ENCODE assay signal across 12 cellular contexts in the genomic region with DNA sequence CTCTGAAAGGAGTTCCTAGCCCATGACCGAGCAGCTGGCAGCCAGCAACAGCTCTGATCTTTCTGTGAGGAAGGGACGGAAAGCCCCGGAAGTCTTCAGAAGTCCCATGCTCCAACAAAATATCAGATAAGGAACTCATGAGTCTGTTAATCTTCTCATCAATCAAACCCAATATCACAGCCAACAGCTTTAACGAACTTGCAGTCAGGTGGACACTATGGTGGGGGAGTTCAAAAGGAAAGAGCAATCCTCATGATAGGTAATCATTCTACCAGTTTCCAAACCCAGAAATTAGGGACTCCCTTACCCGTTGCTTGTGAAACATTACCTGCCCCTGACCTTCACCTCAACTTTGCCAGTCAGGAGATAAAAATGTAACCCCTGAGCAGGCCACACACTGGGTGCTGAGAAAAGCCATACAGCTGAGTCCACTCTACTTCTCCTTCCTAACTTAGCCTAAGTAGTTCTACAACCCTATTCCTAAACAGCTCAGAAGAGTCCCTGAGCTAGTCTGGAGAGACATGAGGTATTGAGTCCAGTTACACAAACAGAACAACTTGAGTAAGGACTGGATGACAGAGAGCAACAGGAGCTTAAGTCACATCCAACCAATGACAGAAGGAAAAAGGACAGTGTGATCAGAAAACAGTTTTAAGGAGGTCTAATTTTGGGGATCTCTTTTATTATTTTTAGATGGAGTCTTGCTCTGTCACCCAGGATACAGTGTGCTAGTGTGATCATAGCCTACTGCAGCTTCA. TPM values are rescaled to one million over a fixed set of nuclear protein-coding genes. Genes with fewer than 3 reads are reported as not detected.
DNase-seq lines count a peak whose midpoint lies in the region; ATAC-seq and TF ChIP-seq lines count a peak whose summit lies in the region.
"Had no signal": no experiment of that assay in that cellular context is flagged by ENCODE, and none has a peak within 500 bp of the region (broad histone marks: within the 10 kb centered on the region; RNA-seq: fewer than 3 reads in every experiment).

No MANE protein-coding gene starts in this region.

- H3K27me3 ChIP-seq in endodermal cell (ENCODE audit: control insufficient read depth, insufficient read depth, low read length, poor library complexity, severe bottlenecking), result no peaks in the 10 kb centered on the region
- H3K27me3 ChIP-seq in Peyer's patch, result no peaks in the 10 kb centered on the region
- H3K27me3 ChIP-seq: uterus had no signal

- DNase-seq in activated T-cell treated with anti-CD3 and anti-CD28 coated beads, Interleukin-2, amount 50 U/mL, for 72 hours, result no peak
- DNase-seq in activated T-cell treated with anti-CD3 and anti-CD28 coated beads, Interleukin-2, amount 50 U/mL, for 1 hour, result no peak
- DNase-seq in WTC11 (ENCODE audit: low spot score), result no peak
- DNase-seq in endodermal cell, result no peak
- no peak for DNase-seq in stimulated activated effector memory CD8-positive, alpha-beta T cell treated with anti-CD3 and anti-CD28 coated beads, Interleukin-12 subunit alpha, Interleukin-12 subunit beta, amount 100 ng/mL, for 72 hours (ENCODE audit: low spot score in 2 of 2)
- no peak for DNase-seq in Peyer's patch
- DNase-seq: NCI-H1092, NCI-H510A treated with DMSO at 0.1 percent for 48 hours, uterus had no signal

- WGBS in endodermal cell (ENCODE audit: insufficient coverage in 1 of 2, insufficient read length in 1 of 2), 2 experiments, result 53 to 68% methylated on average over 3 to 4 of the region's 5 CpGs

- H3K36me3 Mint-ChIP-seq in activated T-cell treated with anti-CD3 and anti-CD28 coated beads, Interleukin-2, amount 50 U/mL, for 72 hours (ENCODE audit: insufficient read depth in 2 of 2), result peaks cover 25 to 43% of the 10 kb centered on the region in 2 donors
- H3K36me3 Mint-ChIP-seq in WTC11 (peaks cover 23% of the 10 kb centered on the region), endodermal cell (ENCODE audit: low read depth) (peaks cover 42% of the 10 kb centered on the region)
- H3K36me3 Mint-ChIP-seq in stimulated activated effector memory CD8-positive, alpha-beta T cell treated with anti-CD3 and anti-CD28 coated beads, Interleukin-12 subunit alpha, Interleukin-12 subunit beta, amount 100 ng/mL, for 72 hours, result peaks cover 67% of the 10 kb centered on the region

- no peak for ATAC-seq in activated T-cell treated with anti-CD3 and anti-CD28 coated beads, Interleukin-2, amount 50 U/mL, for 72 hours (replicated peaks in 1 of 2)
- no peak for ATAC-seq in WTC11
- ATAC-seq in stimulated activated effector memory CD8-positive, alpha-beta T cell treated with anti-CD3 and anti-CD28 coated beads, Interleukin-12 subunit alpha, Interleukin-12 subunit beta, amount 100 ng/mL, for 72 hours, result no peak
- no peak for ATAC-seq in activated CD4-positive, CD25-positive, alpha-beta regulatory T cell treated with anti-CD3 and anti-CD28 coated beads, Interleukin-2, amount 50 U/mL, for 24 hours
- no peak for ATAC-seq in HG02981 (IDR thresholded peaks at IDR 0.05; ENCODE audit: unreplicated experiment)
- ATAC-seq: Right ventricle myocardium inferior had no signal

- TF ChIP-seq POLR2A in Peyer's patch (IDR thresholded peaks at IDR 0.05), result no peak

- TF ChIP-seq CTCF in WTC11 (IDR thresholded peaks at IDR 0.05), result no peak
- no peak for TF ChIP-seq CTCF in endodermal cell (conservative IDR thresholded peaks at IDR 0.05)
- TF ChIP-seq CTCF in Peyer's patch (IDR thresholded peaks at IDR 0.05), result no peak

- no peaks in the 10 kb centered on the region for H3K9me3 ChIP-seq in endodermal cell (ENCODE audit: control insufficient read depth, low read length)
- H3K9me3 ChIP-seq in Peyer's patch, result no peaks in the 10 kb centered on the region
- H3K9me3 ChIP-seq: uterus had no signal

- no peaks in the 10 kb centered on the region for H3K27me3 Mint-ChIP-seq in activated T-cell treated with anti-CD3 and anti-CD28 coated beads, Interleukin-2, amount 50 U/mL, for 72 hours (ENCODE audit: low read depth)
- H3K27me3 Mint-ChIP-seq in WTC11 (ENCODE audit: low read depth) (no peaks in the 10 kb centered on the region), endodermal cell (ENCODE audit: insufficient read depth) (peaks cover 2% of the 10 kb centered on the region)

- H3K4me1 Mint-ChIP-seq in activated T-cell treated with anti-CD3 and anti-CD28 coated beads, Interleukin-2, amount 50 U/mL, for 72 hours (ENCODE audit: low read depth), result peaks cover 66% of the 10 kb centered on the region
- H3K4me1 Mint-ChIP-seq in WTC11 (peaks cover 10% of the 10 kb centered on the region), endodermal cell (peaks cover 9% of the 10 kb centered on the region)
- H3K4me1 Mint-ChIP-seq in stimulated activated effector memory CD8-positive, alpha-beta T cell treated with anti-CD3 and anti-CD28 coated beads, Interleukin-12 subunit alpha, Interleukin-12 subunit beta, amount 100 ng/mL, for 72 hours, result peaks cover 53% of the 10 kb centered on the region

- no peak overlapping the region for H3K9ac ChIP-seq in endodermal cell (ENCODE audit: extremely low read depth, low read length, poor library complexity, severe bottlenecking)

- H3K4me1 ChIP-seq in endodermal cell (ENCODE audit: control insufficient read depth, insufficient read depth, low read length), result no peaks in the 10 kb centered on the region
- peaks cover 0 to 10% (median 0%) of the 10 kb centered on the region in 4 donors for H3K4me1 ChIP-seq in Peyer's patch
- H3K4me1 ChIP-seq: uterus had no signal

- POLR2A ChIA-PET in WTC11 (lab: Charles Lee), result interaction anchor here (0.6 to 1.0 kb wide), 3 partner anchors 11 to 37 kb away, joined by 3 to 9 read pairs (median 5); no protein-coding TSS in a partner anchor

- CTCF ChIA-PET in WTC11 (lab: Charles Lee), result interaction anchor here (2.5 kb wide), 1 partner anchor 10 kb away, joined by 7 read pairs; no protein-coding TSS in a partner anchor

- no peaks in the 10 kb centered on the region for H3K9me3 Mint-ChIP-seq in activated T-cell treated with anti-CD3 and anti-CD28 coated beads, Interleukin-2, amount 50 U/mL, for 72 hours
- no peaks in the 10 kb centered on the region for H3K9me3 Mint-ChIP-seq in WTC11
- H3K9me3 Mint-ChIP-seq in endodermal cell, result no peaks in the 10 kb centered on the region
- no peaks in the 10 kb centered on the region for H3K9me3 Mint-ChIP-seq in stimulated activated effector memory CD8-positive, alpha-beta T cell treated with anti-CD3 and anti-CD28 coated beads, Interleukin-12 subunit alpha, Interleukin-12 subunit beta, amount 100 ng/mL, for 72 hours

- peak overlapping the region; percentile 88 to 93 for H3K4me3 Mint-ChIP-seq in activated T-cell treated with anti-CD3 and anti-CD28 coated beads, Interleukin-2, amount 50 U/mL, for 72 hours
- H3K4me3 Mint-ChIP-seq in WTC11 (peak overlapping the region; percentile 44; the same call in 1 of the 2 replicates), endodermal cell (peak overlapping the region; percentile 68)
- peak overlapping the region; percentile 76 for H3K4me3 Mint-ChIP-seq in stimulated activated effector memory CD8-positive, alpha-beta T cell treated with anti-CD3 and anti-CD28 coated beads, Interleukin-12 subunit alpha, Interleukin-12 subunit beta, amount 100 ng/mL, for 72 hours

- H3K36me3 ChIP-seq in endodermal cell (ENCODE audit: control insufficient read depth, insufficient read depth, low read length) (peaks cover 27% of the 10 kb centered on the region), Peyer's patch (peaks cover 0 to 50% (median 0%) of the 10 kb centered on the region in 3 donors)
- H3K36me3 ChIP-seq: uterus had no signal

- H3K4me3 ChIP-seq in endodermal cell (ENCODE audit: low read length), result no peak overlapping the region
- no peak overlapping the region for H3K4me3 ChIP-seq in Peyer's patch
- H3K4me3 ChIP-seq: uterus had no signal

- H3K27ac ChIP-seq in endodermal cell (ENCODE audit: low read depth, low read length), result no peak overlapping the region
- H3K27ac ChIP-seq in Peyer's patch, result no peak overlapping the region
- H3K27ac ChIP-seq: uterus had no signal

- H3K27ac Mint-ChIP-seq in activated T-cell treated with anti-CD3 and anti-CD28 coated beads, Interleukin-2, amount 50 U/mL, for 72 hours, result peak overlapping the region; percentile 100
- no peak overlapping the region for H3K27ac Mint-ChIP-seq in WTC11
- H3K27ac Mint-ChIP-seq in endodermal cell, result no peak overlapping the region
- peak overlapping the region; percentile 81 for H3K27ac Mint-ChIP-seq in stimulated activated effector memory CD8-positive, alpha-beta T cell treated with anti-CD3 and anti-CD28 coated beads, Interleukin-12 subunit alpha, Interleukin-12 subunit beta, amount 100 ng/mL, for 72 hours

TF ChIP-seq in WTC11, 78 proteins besides CTCF, POLR2A, EP300 and RAD21 (continues in another document):
- TF ChIP-seq NFATC4 (CRISPR knock-in tag; IDR thresholded peaks at IDR 0.05), result no peak
- TF ChIP-seq ATF1 (CRISPR knock-in tag; IDR thresholded peaks at IDR 0.05), result no peak
- no peak for TF ChIP-seq ZNF219 (CRISPR knock-in tag; IDR thresholded peaks at IDR 0.05; ENCODE audit: borderline replicate concordance)
- TF ChIP-seq, protein P1, sequence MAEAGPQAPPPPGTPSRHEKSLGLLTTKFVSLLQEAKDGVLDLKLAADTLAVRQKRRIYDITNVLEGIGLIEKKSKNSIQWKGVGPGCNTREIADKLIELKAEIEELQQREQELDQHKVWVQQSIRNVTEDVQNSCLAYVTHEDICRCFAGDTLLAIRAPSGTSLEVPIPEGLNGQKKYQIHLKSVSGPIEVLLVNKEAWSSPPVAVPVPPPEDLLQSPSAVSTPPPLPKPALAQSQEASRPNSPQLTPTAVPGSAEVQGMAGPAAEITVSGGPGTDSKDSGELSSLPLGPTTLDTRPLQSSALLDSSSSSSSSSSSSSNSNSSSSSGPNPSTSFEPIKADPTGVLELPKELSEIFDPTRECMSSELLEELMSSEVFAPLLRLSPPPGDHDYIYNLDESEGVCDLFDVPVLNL (CRISPR knock-in tag; IDR thresholded peaks at IDR 0.05; ENCODE audit: borderline replicate concordance, low read depth), result no peak

RNA-seq across cellular contexts. Expression of a gene that starts 2.2 kb away (rescaled TPM):
- 100 to 1,000 TPM; 120 to 127 TPM for total RNA-seq in activated T-cell treated with anti-CD3 and anti-CD28 coated beads, Interleukin-2, amount 50 U/mL, for 72 hours
- 26.3 to 32.3 TPM (median 31.1 TPM) in 3 replicates for total RNA-seq in WTC11 (2021)
- 10 to 100 TPM; 19.6 to 20.3 TPM for total RNA-seq in endodermal cell
- 23.6 TPM for polyA plus RNA-seq in endodermal cell (2013, experiment 1 of 2)
- polyA plus RNA-seq in endodermal cell (2013, experiment 2 of 2), result 15.4 TPM
- 10 to 100 TPM; 16.5 to 39.1 (median 27.7) TPM for total RNA-seq in Peyer's patch

RNA-seq across cellular contexts. Expression of a gene that starts 23.8 kb away (rescaled TPM):
- total RNA-seq in activated T-cell treated with anti-CD3 and anti-CD28 coated beads, Interleukin-2, amount 50 U/mL, for 72 hours, result 10 to 100 TPM; 72.0 to 81.3 TPM
- total RNA-seq in WTC11 (2021) (50.5 to 59.1 TPM (median 53.2 TPM) in 3 replicates), endodermal cell (10 to 100 TPM; 75.9 to 79.8 TPM), Peyer's patch (100 to 1,000 TPM in 3 of 4 donors, 10 to 100 TPM in 1; 87.5 to 345 (median 187) TPM)
- polyA plus RNA-seq in endodermal cell (2013, experiment 1 of 2), result 86.6 TPM
- 82.6 TPM for polyA plus RNA-seq in endodermal cell (2013, experiment 2 of 2)

RNA-seq across cellular contexts. Expression of a gene that starts 27.4 kb away (rescaled TPM):
- total RNA-seq in activated T-cell treated with anti-CD3 and anti-CD28 coated beads, Interleukin-2, amount 50 U/mL, for 72 hours, result 10 to 100 TPM; 22.5 to 23.5 TPM
- total RNA-seq in WTC11 (2021) (45.9 to 47.9 TPM (median 45.9 TPM) in 3 replicates), endodermal cell (10 to 100 TPM; 37.6 to 49.3 TPM), Peyer's patch (10 to 100 TPM in 3 of 4 donors, 1 to 10 TPM in 1; 9.9 to 36.8 (median 20.9) TPM)
- polyA plus RNA-seq in endodermal cell (2013, experiment 1 of 2), result 74.8 TPM
- polyA plus RNA-seq in endodermal cell (2013, experiment 2 of 2), result 73.7 TPM

Comparison
In these comparisons a context has a peak if more than half of its experiments do, and no peak if none do; other contexts are left out.
1. H3K27ac Mint-ChIP-seq: peak in activated T-cell treated with anti-CD3 and anti-CD28 coated beads, Interleukin-2, amount 50 U/mL, for 72 hours (single experiment) and stimulated activated effector memory CD8-positive, alpha-beta T cell treated with anti-CD3 and anti-CD28 coated beads, Interleukin-12 subunit alpha, Interleukin-12 subunit beta, amount 100 ng/mL, for 72 hours (single experiment); none in WTC11 (single experiment) and endodermal cell (single experiment).
2. Peak in every context shown above with its lines, with median percentiles within 50 percentile points of each other: H3K4me3 Mint-ChIP-seq.